ENCODE assay signal across 21 cellular contexts in the genomic region with DNA sequence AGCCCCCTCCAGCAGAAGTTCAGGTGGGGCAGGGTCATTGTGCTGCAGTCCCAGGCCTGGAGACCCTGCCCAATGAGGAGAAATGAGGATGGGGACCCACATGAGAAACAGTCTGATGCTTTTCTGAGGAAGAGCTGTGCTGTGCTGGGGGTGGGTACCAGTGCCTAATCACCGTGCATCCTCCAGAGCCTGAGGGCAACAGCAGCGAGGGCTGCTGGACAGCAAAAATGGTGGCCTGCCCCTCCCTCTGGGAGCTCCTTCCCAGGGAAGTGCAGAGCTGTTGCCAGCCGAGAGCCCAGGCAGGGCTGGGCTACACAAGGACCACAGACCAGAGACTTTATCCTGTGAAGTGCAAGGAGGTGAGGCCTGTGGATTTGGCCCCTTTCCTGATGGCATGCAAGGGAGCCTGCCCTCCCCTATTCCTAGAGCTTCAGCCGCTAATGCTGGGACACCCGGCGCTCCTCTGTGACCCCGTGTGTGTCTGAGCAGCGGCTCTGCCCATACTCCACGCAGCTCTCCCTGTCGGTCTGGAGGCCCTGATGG.
DNase-seq lines count a peak whose midpoint lies in the region; ATAC-seq lines count a peak whose summit lies in the region.
"Had no signal": no experiment of that assay in that cellular context is flagged by ENCODE, and none has a peak within 500 bp of the region (broad histone marks: within the 10 kb centered on the region; RNA-seq: fewer than 3 reads in every experiment).

No MANE protein-coding gene starts in this region.

- no peak for DNase-seq in stimulated activated naive CD8-positive, alpha-beta T cell treated with anti-CD3 and anti-CD28 coated beads, Interleukin-15, Interleukin-2, amounts not matched to agents 100 U/mL and 50 U/mL, for 24 hours
- no peak for DNase-seq in stimulated activated naive CD8-positive, alpha-beta T cell treated with anti-CD3 and anti-CD28 coated beads, Interleukin-15, amount 100 ng/mL, for 72 hours
- DNase-seq in islet precursor cell (peak; percentile 54), sciatic nerve (ENCODE audit: low spot score) (no peak), DMS53 (lab: John Stamatoyannopoulos, UW) (no peak), SW480 (ENCODE audit: low spot score) (no peak)
- DNase-seq: Calu3, DND-41, GOT3, HFFc6, KG1, MG63, NCI-H1105 treated with DMSO at 0.1 percent for 48 hours, NCI-H1694, NCI-H2029 treated with DMSO at 0.1 percent for 48 hours, NCI-H2227 treated with DMSO at 0.1 percent for 48 hours, NCI-H69, OCI-M1, Peyer's patch, SK-N-SH had no signal

- no peaks in the 10 kb centered on the region for H3K4me1 Mint-ChIP-seq in stimulated activated naive CD8-positive, alpha-beta T cell treated with anti-CD3 and anti-CD28 coated beads, Interleukin-15, amount 100 ng/mL, for 72 hours

- intact Hi-C loops in sciatic nerve (cut with DNase I): no loop called here

- H3K9me3 Mint-ChIP-seq in stimulated activated naive CD8-positive, alpha-beta T cell treated with anti-CD3 and anti-CD28 coated beads, Interleukin-15, amount 100 ng/mL, for 72 hours: peaks cover 0 to 5% of the 10 kb centered on the region in 2 donors
- H3K9me3 Mint-ChIP-seq: HFFc6 had no signal

- no peak overlapping the region for H3K4me3 Mint-ChIP-seq in stimulated activated naive CD8-positive, alpha-beta T cell treated with anti-CD3 and anti-CD28 coated beads, Interleukin-15, amount 100 ng/mL, for 72 hours
- H3K4me3 Mint-ChIP-seq: HFFc6 had no signal

- ATAC-seq in stimulated activated naive CD8-positive, alpha-beta T cell treated with anti-CD3 and anti-CD28 coated beads, Interleukin-15, Interleukin-2, amounts not matched to agents 100 U/mL and 50 U/mL, for 24 hours: peak; percentile 28
- ATAC-seq in stimulated activated naive CD8-positive, alpha-beta T cell treated with anti-CD3 and anti-CD28 coated beads, Interleukin-15, amount 100 ng/mL, for 72 hours: no peak
- peak; percentile 15 for ATAC-seq in sciatic nerve
- ATAC-seq in HG03469 (IDR thresholded peaks at IDR 0.05; ENCODE audit: unreplicated experiment): no peak

- H3K27me3 Mint-ChIP-seq in stimulated activated naive CD8-positive, alpha-beta T cell treated with anti-CD3 and anti-CD28 coated beads, Interleukin-15, amount 100 ng/mL, for 72 hours: no peaks in the 10 kb centered on the region

- no peak overlapping the region for H3K27ac Mint-ChIP-seq in stimulated activated naive CD8-positive, alpha-beta T cell treated with anti-CD3 and anti-CD28 coated beads, Interleukin-15, amount 100 ng/mL, for 72 hours
- H3K27ac Mint-ChIP-seq: HFFc6 had no signal

Comparison
In these comparisons a context has a peak if more than half of its experiments do, and no peak if none do; other contexts are left out.
1. ATAC-seq: peak in stimulated activated naive CD8-positive, alpha-beta T cell treated with anti-CD3 and anti-CD28 coated beads, Interleukin-15, Interleukin-2, amounts not matched to agents 100 U/mL and 50 U/mL, for 24 hours (single experiment) and sciatic nerve (single experiment); none in stimulated activated naive CD8-positive, alpha-beta T cell treated with anti-CD3 and anti-CD28 coated beads, Interleukin-15, amount 100 ng/mL, for 72 hours (single experiment) and HG03469 (single experiment).